Comparison of ENCODE assay signal across 2 cellular contexts in the genomic region with DNA sequence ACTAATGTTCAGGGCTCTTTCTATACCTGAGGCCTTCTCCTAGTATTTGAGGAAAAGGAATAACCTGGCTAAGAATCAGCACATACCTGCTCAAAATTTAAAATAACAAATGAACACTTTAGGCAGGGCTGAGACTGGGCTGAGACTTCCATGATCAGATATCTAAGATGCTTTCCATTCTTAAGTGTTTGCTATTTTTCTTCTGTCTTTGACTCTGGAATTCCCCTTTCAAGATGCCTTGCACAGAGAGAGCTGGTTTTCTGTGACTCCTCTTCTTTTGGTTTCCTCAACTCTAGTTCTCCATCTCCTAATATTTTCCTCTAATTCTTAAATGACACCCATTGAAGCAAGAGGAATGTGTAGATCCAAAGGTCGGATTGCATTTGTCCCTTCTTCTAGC.
TF ChIP-seq lines count a peak whose summit lies in the region.

No MANE protein-coding gene starts in this region.

TF ChIP-seq in IMR-90, 13 proteins besides CTCF, POLR2A, EP300 and RAD21:
- no peak for TF ChIP-seq CEBPB (IDR thresholded peaks at IDR 0.05; ENCODE audit: low read depth, low read length)
- no peak for TF ChIP-seq NFE2L2 (IDR thresholded peaks at IDR 0.05; ENCODE audit: low read depth, low read length)
- TF ChIP-seq MXI1 (IDR thresholded peaks at IDR 0.05; ENCODE audit: borderline replicate concordance, low read depth, low read length): no peak
- no peak for TF ChIP-seq SMC3 (IDR thresholded peaks at IDR 0.05; ENCODE audit: low read depth, low read length)
- TF ChIP-seq, protein P1, sequence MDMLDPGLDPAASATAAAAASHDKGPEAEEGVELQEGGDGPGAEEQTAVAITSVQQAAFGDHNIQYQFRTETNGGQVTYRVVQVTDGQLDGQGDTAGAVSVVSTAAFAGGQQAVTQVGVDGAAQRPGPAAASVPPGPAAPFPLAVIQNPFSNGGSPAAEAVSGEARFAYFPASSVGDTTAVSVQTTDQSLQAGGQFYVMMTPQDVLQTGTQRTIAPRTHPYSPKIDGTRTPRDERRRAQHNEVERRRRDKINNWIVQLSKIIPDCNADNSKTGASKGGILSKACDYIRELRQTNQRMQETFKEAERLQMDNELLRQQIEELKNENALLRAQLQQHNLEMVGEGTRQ (IDR thresholded peaks at IDR 0.05; ENCODE audit: low read depth, low read length): no peak
- no peak for TF ChIP-seq MAFK (IDR thresholded peaks at IDR 0.05; ENCODE audit: low read depth, low read length)
- TF ChIP-seq CHD1 (IDR thresholded peaks at IDR 0.05; ENCODE audit: low read depth, low read length): no peak
- TF ChIP-seq, protein P2, sequence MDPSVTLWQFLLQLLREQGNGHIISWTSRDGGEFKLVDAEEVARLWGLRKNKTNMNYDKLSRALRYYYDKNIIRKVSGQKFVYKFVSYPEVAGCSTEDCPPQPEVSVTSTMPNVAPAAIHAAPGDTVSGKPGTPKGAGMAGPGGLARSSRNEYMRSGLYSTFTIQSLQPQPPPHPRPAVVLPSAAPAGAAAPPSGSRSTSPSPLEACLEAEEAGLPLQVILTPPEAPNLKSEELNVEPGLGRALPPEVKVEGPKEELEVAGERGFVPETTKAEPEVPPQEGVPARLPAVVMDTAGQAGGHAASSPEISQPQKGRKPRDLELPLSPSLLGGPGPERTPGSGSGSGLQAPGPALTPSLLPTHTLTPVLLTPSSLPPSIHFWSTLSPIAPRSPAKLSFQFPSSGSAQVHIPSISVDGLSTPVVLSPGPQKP (IDR thresholded peaks at IDR 0.05; ENCODE audit: borderline replicate concordance, low read depth, low read length): no peak

TF ChIP-seq in H1, 55 proteins besides CTCF, POLR2A, EP300 and RAD21:
- TF ChIP-seq TEAD4 (IDR thresholded peaks at IDR 0.05; ENCODE audit: low read depth, low read length) (no peak), MAFK (IDR thresholded peaks at IDR 0.05; ENCODE audit: low read depth, low read length) (no peak), CBX8 (IDR thresholded peaks at IDR 0.05; ENCODE audit: borderline replicate concordance, low read depth, low read length) (no peak), TAF1 (IDR thresholded peaks at IDR 0.05; ENCODE audit: low read depth, low read length) (no peak), TBP (IDR thresholded peaks at IDR 0.05; ENCODE audit: low read depth, low read length) (no peak), RFX5 (IDR thresholded peaks at IDR 0.05; ENCODE audit: borderline replicate concordance, low read depth, low read length) (no peak), HDAC6 (IDR thresholded peaks at IDR 0.05; ENCODE audit: low read depth, low read length) (no peak), CBX5 (IDR thresholded peaks at IDR 0.05; ENCODE audit: low read depth, low read length) (no peak)
- TF ChIP-seq, protein P3, sequence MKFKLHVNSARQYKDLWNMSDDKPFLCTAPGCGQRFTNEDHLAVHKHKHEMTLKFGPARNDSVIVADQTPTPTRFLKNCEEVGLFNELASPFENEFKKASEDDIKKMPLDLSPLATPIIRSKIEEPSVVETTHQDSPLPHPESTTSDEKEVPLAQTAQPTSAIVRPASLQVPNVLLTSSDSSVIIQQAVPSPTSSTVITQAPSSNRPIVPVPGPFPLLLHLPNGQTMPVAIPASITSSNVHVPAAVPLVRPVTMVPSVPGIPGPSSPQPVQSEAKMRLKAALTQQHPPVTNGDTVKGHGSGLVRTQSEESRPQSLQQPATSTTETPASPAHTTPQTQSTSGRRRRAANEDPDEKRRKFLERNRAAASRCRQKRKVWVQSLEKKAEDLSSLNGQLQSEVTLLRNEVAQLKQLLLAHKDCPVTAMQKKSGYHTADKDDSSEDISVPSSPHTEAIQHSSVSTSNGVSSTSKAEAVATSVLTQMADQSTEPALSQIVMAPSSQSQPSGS (IDR thresholded peaks at IDR 0.05; ENCODE audit: low read length): no peak
